Comparison of ENCODE assay signal across 8 cellular contexts in genomic region chr19:14405758-14406644, GRCh38. TPM values are rescaled to one million over a fixed set of nuclear protein-coding genes. Genes with fewer than 3 reads are reported as not detected.
A peak's percentile ranks its signal among the peaks of the same experiment; 100 is the strongest.
DNase-seq lines count a peak whose midpoint lies in the region; ATAC-seq and TF ChIP-seq lines count a peak whose summit lies in the region.

No MANE protein-coding gene starts in this region.

- no peaks in the 10 kb centered on the region for H3K27me3 Mint-ChIP-seq in activated T-cell treated with anti-CD3 and anti-CD28 coated beads, Interleukin-2, amount 50 U/mL, for 72 hours (ENCODE audit: low read depth)
- no peaks in the 10 kb centered on the region for H3K27me3 Mint-ChIP-seq in naive thymus-derived CD4-positive, alpha-beta T cell

- H3K27me3 ChIP-seq in HUES48 (ENCODE audit: control insufficient read depth, insufficient read depth, low read length) = no peaks in the 10 kb centered on the region
- no peaks in the 10 kb centered on the region for H3K27me3 ChIP-seq in naive thymus-derived CD4-positive, alpha-beta T cell (ENCODE audit: control insufficient read depth in 2 of 2, insufficient read depth in 2 of 2, low read length in 2 of 2)

- peak overlapping the region; percentile 84 for H3K27ac Mint-ChIP-seq in activated T-cell treated with anti-CD3 and anti-CD28 coated beads, Interleukin-2, amount 50 U/mL, for 72 hours
- H3K27ac Mint-ChIP-seq in naive thymus-derived CD4-positive, alpha-beta T cell = peak overlapping the region; percentile 58 to 85 (median 60)
- H3K27ac Mint-ChIP-seq in stimulated activated effector memory CD8-positive, alpha-beta T cell treated with anti-CD3 and anti-CD28 coated beads, Interleukin-12 subunit alpha, Interleukin-12 subunit beta, amount 100 ng/mL, for 72 hours = peak overlapping the region; percentile 86

- H3K9me3 ChIP-seq in HUES48 (ENCODE audit: control insufficient read depth, insufficient read depth, low read length) = no peaks in the 10 kb centered on the region
- no peaks in the 10 kb centered on the region for H3K9me3 ChIP-seq in naive thymus-derived CD4-positive, alpha-beta T cell (ENCODE audit: control insufficient read depth in 2 of 3, low read length in 3 of 3)

- H3K4me3 ChIP-seq in HUES48 (ENCODE audit: low read depth, low read length) = peak overlapping the region; percentile 52
- no peak overlapping the region for H3K4me3 ChIP-seq in naive thymus-derived CD4-positive, alpha-beta T cell (ENCODE audit: low read length)

- CTCF ChIA-PET in naive thymus-derived CD4-positive, alpha-beta T cell (lab: Charles Lee) = interaction anchor here (0.6 to 4.9 kb wide), 16 partner anchors 9 to 269 kb away, joined by 3 to 81 read pairs (median 4); partner anchors contain the start of genes ADGRE5, ASF1B and DDX39A

- H3K9me3 Mint-ChIP-seq in activated T-cell treated with anti-CD3 and anti-CD28 coated beads, Interleukin-2, amount 50 U/mL, for 72 hours = no peaks in the 10 kb centered on the region
- no peaks in the 10 kb centered on the region for H3K9me3 Mint-ChIP-seq in naive thymus-derived CD4-positive, alpha-beta T cell
- no peaks in the 10 kb centered on the region for H3K9me3 Mint-ChIP-seq in stimulated activated effector memory CD8-positive, alpha-beta T cell treated with anti-CD3 and anti-CD28 coated beads, Interleukin-12 subunit alpha, Interleukin-12 subunit beta, amount 100 ng/mL, for 72 hours

- H3K27ac ChIP-seq in HUES48 (ENCODE audit: low read depth, low read length) = peak overlapping the region; percentile 77
- H3K27ac ChIP-seq in naive thymus-derived CD4-positive, alpha-beta T cell (ENCODE audit: low read depth, low read length) = peak overlapping the region; percentile 54

- intact Hi-C loops in naive thymus-derived CD4-positive, alpha-beta T cell (cut with micrococcal nuclease) = loop anchor here (1.0 to 5.0 kb wide), 7 partner anchors 13 to 270 kb away; partner anchors contain the start of genes ASF1B (in 1 of the 2) and DDX39A (in 1 of the 2)

- peaks cover 42% of the 10 kb centered on the region for H3K36me3 ChIP-seq in HUES48 (ENCODE audit: control insufficient read depth, insufficient read depth, low read length)
- H3K36me3 ChIP-seq in naive thymus-derived CD4-positive, alpha-beta T cell (ENCODE audit: control insufficient read depth in 2 of 3, insufficient read depth in 3 of 3, low read length in 3 of 3) = peaks cover 44 to 97% (median 64%) of the 10 kb centered on the region in 3 experiments

- peaks cover 9% of the 10 kb centered on the region for H3K4me1 ChIP-seq in HUES48 (ENCODE audit: control insufficient read depth, insufficient read depth, low read length)
- peaks cover 8 to 25% of the 10 kb centered on the region in 2 donors for H3K4me1 ChIP-seq in naive thymus-derived CD4-positive, alpha-beta T cell (ENCODE audit: control insufficient read depth in 2 of 2, insufficient read depth in 2 of 2, low read length in 2 of 2)

- H3K4me1 Mint-ChIP-seq in activated T-cell treated with anti-CD3 and anti-CD28 coated beads, Interleukin-2, amount 50 U/mL, for 72 hours (ENCODE audit: low read depth) = peaks cover 32% of the 10 kb centered on the region
- H3K4me1 Mint-ChIP-seq in naive thymus-derived CD4-positive, alpha-beta T cell = peaks cover 6 to 26% (median 20%) of the 10 kb centered on the region in 7 donors
- H3K4me1 Mint-ChIP-seq in stimulated activated effector memory CD8-positive, alpha-beta T cell treated with anti-CD3 and anti-CD28 coated beads, Interleukin-12 subunit alpha, Interleukin-12 subunit beta, amount 100 ng/mL, for 72 hours = peaks cover 72% of the 10 kb centered on the region

- peaks cover 24 to 49% of the 10 kb centered on the region in 2 donors for H3K36me3 Mint-ChIP-seq in activated T-cell treated with anti-CD3 and anti-CD28 coated beads, Interleukin-2, amount 50 U/mL, for 72 hours (ENCODE audit: insufficient read depth in 2 of 2)
- peaks cover 4 to 49% (median 27%) of the 10 kb centered on the region in 5 donors for H3K36me3 Mint-ChIP-seq in naive thymus-derived CD4-positive, alpha-beta T cell
- peaks cover 100% of the 10 kb centered on the region for H3K36me3 Mint-ChIP-seq in stimulated activated effector memory CD8-positive, alpha-beta T cell treated with anti-CD3 and anti-CD28 coated beads, Interleukin-12 subunit alpha, Interleukin-12 subunit beta, amount 100 ng/mL, for 72 hours

- ATAC-seq in GM19397 (IDR thresholded peaks at IDR 0.05; ENCODE audit: unreplicated experiment) = peak; percentile 54
- peak; percentile 71 to 73 for ATAC-seq in activated T-cell treated with anti-CD3 and anti-CD28 coated beads, Interleukin-2, amount 50 U/mL, for 72 hours (replicated peaks in 1 of 2)
- ATAC-seq in naive thymus-derived CD4-positive, alpha-beta T cell = peak; percentile 76
- ATAC-seq in stimulated activated effector memory CD8-positive, alpha-beta T cell treated with anti-CD3 and anti-CD28 coated beads, Interleukin-12 subunit alpha, Interleukin-12 subunit beta, amount 100 ng/mL, for 72 hours = peak; percentile 71

- no peak overlapping the region for H3K4me3 Mint-ChIP-seq in activated T-cell treated with anti-CD3 and anti-CD28 coated beads, Interleukin-2, amount 50 U/mL, for 72 hours
- peak overlapping the region in 1 of 10 donors; percentile 12 for H3K4me3 Mint-ChIP-seq in naive thymus-derived CD4-positive, alpha-beta T cell
- no peak overlapping the region for H3K4me3 Mint-ChIP-seq in stimulated activated effector memory CD8-positive, alpha-beta T cell treated with anti-CD3 and anti-CD28 coated beads, Interleukin-12 subunit alpha, Interleukin-12 subunit beta, amount 100 ng/mL, for 72 hours

- peak overlapping the region; percentile 65; the same call in 1 of the 2 replicates for H3K9ac ChIP-seq in HUES48 (ENCODE audit: low read depth, low read length)

- DNase-seq in C1 segment of cervical spinal cord (lab: John Stamatoyannopoulos, UW) (peak; percentile 25 to 91 (median 76)), fibroblast of gingiva (ENCODE audit: low read depth) (peak; percentile 83)
- peak; percentile 95 to 97 for DNase-seq in activated T-cell treated with anti-CD3 and anti-CD28 coated beads, Interleukin-2, amount 50 U/mL, for 72 hours
- DNase-seq in naive thymus-derived CD4-positive, alpha-beta T cell = peak; percentile 85 to 96 (median 91)
- peak; percentile 95 to 97 for DNase-seq in stimulated activated effector memory CD8-positive, alpha-beta T cell treated with anti-CD3 and anti-CD28 coated beads, Interleukin-12 subunit alpha, Interleukin-12 subunit beta, amount 100 ng/mL, for 72 hours (ENCODE audit: low spot score in 2 of 2)

- POLR2A ChIA-PET in naive thymus-derived CD4-positive, alpha-beta T cell (lab: Charles Lee) = interaction anchor here (0.7 to 3.4 kb wide), 15 partner anchors 8 to 269 kb away, joined by 3 to 18 read pairs (median 5); partner anchors contain the start of genes ADGRE5, ASF1B and DDX39A

TF ChIP-seq in PFSK-1, 5 proteins besides CTCF, POLR2A, EP300 and RAD21:
- TF ChIP-seq FOXP2 (optimal IDR thresholded peaks at IDR 0.05; ENCODE audit: borderline replicate concordance, extremely low read depth, extremely low read length, insufficient read depth) = peak; percentile 90
- peak; percentile 66 for TF ChIP-seq POLR2AphosphoS5 (IDR thresholded peaks at IDR 0.05; ENCODE audit: low read depth, low read length)
- 0 out of 2 replicates have a peak, but pooled peaks have one; percentile 51 for TF ChIP-seq SIN3A (IDR thresholded peaks at IDR 0.05; ENCODE audit: borderline replicate concordance, insufficient read depth, low read length)
- no peak for TF ChIP-seq TAF1 (IDR thresholded peaks at IDR 0.05; ENCODE audit: borderline replicate concordance, insufficient read depth, low read length)
TF ChIP-seq in PFSK-1: peak in this region for 3.

RNA-seq across cellular contexts. Expression of gene DDX39A, which starts 13.1 kb away (rescaled TPM):
- 222 TPM for polyA plus RNA-seq in PFSK-1 (2012; ENCODE audit: insufficient read length, low read depth)
- 100 to 1,000 TPM; 225 to 236 TPM for total RNA-seq in activated T-cell treated with anti-CD3 and anti-CD28 coated beads, Interleukin-2, amount 50 U/mL, for 72 hours
- 100 to 1,000 TPM; 135 to 288 (median 215) TPM for total RNA-seq in naive thymus-derived CD4-positive, alpha-beta T cell
- polyA plus RNA-seq in naive thymus-derived CD4-positive, alpha-beta T cell = 100 to 1,000 TPM in 1 of 2 donors, 10 to 100 TPM in 1; 98.6 to 134 TPM

RNA-seq across cellular contexts. Expression of gene ADGRE5, which starts 24.8 kb away (rescaled TPM):
- 134 TPM for polyA plus RNA-seq in PFSK-1 (2012; ENCODE audit: insufficient read length, low read depth)
- total RNA-seq in activated T-cell treated with anti-CD3 and anti-CD28 coated beads, Interleukin-2, amount 50 U/mL, for 72 hours = 100 to 1,000 TPM; 316 to 369 TPM
- total RNA-seq in naive thymus-derived CD4-positive, alpha-beta T cell = 1,000 to 10,000 TPM in 1 of 5 experiments, 100 to 1,000 TPM in 4; 128 to 1,529 (median 215) TPM
- 100 to 1,000 TPM; 122 to 214 TPM for polyA plus RNA-seq in naive thymus-derived CD4-positive, alpha-beta T cell

RNA-seq across cellular contexts. Expression of gene PKN1, which starts 27.1 kb away (rescaled TPM):
- 466 TPM for polyA plus RNA-seq in PFSK-1 (2012; ENCODE audit: insufficient read length, low read depth)
- total RNA-seq in activated T-cell treated with anti-CD3 and anti-CD28 coated beads, Interleukin-2, amount 50 U/mL, for 72 hours = 100 to 1,000 TPM; 239 to 278 TPM
- total RNA-seq in naive thymus-derived CD4-positive, alpha-beta T cell = 100 to 1,000 TPM; 194 to 211 (median 206) TPM
- 10 to 100 TPM; 47.2 to 88.2 TPM for polyA plus RNA-seq in naive thymus-derived CD4-positive, alpha-beta T cell
